ENCODE assay signal across 2 cellular contexts in the genomic region with DNA sequence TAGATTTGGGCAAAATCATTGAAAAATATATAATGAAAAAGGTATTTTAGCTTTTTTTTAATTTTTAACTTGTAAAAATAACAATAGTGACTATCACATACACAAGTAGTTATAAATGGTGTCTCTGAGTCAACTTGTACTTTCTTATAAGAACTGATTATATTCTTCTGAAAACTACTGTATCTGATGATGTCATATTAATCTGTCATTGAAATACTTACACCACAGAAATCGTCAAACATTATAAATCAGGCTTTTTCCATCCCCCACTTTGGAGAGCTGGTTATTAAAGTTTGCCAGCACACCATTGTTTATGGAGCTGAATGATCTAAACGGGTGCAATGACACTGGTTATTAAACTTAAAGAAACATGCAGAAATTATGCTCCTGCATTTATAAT.
TF ChIP-seq lines count a peak whose summit lies in the region.

No MANE protein-coding gene starts in this region.

TF ChIP-seq in HepG2, 621 proteins besides CTCF, POLR2A, EP300 and RAD21:
- TF ChIP-seq ATF7 (IDR thresholded peaks at IDR 0.05) (peak; percentile 65; the same call in 1 of the 2 replicates), ATF7 (CRISPR knock-in tag; IDR thresholded peaks at IDR 0.05) (no peak), CREB1 (IDR thresholded peaks at IDR 0.05) (peak; percentile 36; the same call in 1 of the 2 replicates), CREB1 (CRISPR knock-in tag; IDR thresholded peaks at IDR 0.05) (no peak), HNRNPLL (IDR thresholded peaks at IDR 0.05; ENCODE audit: low read depth, low read length, poor library complexity, severe bottlenecking) (no peak)
- TF ChIP-seq, protein P1, sequence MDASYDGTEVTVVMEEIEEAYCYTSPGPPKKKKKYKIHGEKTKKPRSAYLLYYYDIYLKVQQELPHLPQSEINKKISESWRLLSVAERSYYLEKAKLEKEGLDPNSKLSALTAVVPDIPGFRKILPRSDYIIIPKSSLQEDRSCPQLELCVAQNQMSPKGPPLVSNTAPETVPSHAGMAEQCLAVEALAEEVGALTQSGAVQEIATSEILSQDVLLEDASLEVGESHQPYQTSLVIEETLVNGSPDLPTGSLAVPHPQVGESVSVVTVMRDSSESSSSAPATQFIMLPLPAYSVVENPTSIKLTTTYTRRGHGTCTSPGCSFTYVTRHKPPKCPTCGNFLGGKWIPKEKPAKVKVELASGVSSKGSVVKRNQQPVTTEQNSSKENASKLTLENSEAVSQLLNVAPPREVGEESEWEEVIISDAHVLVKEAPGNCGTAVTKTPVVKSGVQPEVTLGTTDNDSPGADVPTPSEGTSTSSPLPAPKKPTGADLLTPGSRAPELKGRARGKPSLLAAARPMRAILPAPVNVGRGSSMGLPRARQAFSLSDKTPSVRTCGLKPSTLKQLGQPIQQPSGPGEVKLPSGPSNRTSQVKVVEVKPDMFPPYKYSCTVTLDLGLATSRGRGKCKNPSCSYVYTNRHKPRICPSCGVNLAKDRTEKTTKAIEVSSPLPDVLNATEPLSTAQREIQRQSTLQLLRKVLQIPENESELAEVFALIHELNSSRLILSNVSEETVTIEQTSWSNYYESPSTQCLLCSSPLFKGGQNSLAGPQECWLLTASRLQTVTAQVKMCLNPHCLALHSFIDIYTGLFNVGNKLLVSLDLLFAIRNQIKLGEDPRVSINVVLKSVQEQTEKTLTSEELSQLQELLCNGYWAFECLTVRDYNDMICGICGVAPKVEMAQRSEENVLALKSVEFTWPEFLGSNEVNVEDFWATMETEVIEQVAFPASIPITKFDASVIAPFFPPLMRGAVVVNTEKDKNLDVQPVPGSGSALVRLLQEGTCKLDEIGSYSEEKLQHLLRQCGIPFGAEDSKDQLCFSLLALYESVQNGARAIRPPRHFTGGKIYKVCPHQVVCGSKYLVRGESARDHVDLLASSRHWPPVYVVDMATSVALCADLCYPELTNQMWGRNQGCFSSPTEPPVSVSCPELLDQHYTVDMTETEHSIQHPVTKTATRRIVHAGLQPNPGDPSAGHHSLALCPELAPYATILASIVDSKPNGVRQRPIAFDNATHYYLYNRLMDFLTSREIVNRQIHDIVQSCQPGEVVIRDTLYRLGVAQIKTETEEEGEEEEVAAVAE (CRISPR knock-in tag; IDR thresholded peaks at IDR 0.05; ENCODE audit: borderline replicate concordance) = no peak

TF ChIP-seq in K562, 482 proteins besides CTCF, POLR2A, EP300 and RAD21:
- TF ChIP-seq, protein P2, sequence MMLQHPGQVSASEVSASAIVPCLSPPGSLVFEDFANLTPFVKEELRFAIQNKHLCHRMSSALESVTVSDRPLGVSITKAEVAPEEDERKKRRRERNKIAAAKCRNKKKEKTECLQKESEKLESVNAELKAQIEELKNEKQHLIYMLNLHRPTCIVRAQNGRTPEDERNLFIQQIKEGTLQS (IDR thresholded peaks at IDR 0.05) = peak; percentile 54; the same call in 1 of the 2 replicates
- TF ChIP-seq, protein P2 (CRISPR knock-in tag; conservative IDR thresholded peaks at IDR 0.05) = no peak
- TF ChIP-seq, protein P3, sequence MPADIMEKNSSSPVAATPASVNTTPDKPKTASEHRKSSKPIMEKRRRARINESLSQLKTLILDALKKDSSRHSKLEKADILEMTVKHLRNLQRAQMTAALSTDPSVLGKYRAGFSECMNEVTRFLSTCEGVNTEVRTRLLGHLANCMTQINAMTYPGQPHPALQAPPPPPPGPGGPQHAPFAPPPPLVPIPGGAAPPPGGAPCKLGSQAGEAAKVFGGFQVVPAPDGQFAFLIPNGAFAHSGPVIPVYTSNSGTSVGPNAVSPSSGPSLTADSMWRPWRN (IDR thresholded peaks at IDR 0.05; ENCODE audit: low read depth) = no peak
TF ChIP-seq in K562: peak in this region for 1.
